Comparison of ENCODE assay signal across 1 cellular context in the genomic region with DNA sequence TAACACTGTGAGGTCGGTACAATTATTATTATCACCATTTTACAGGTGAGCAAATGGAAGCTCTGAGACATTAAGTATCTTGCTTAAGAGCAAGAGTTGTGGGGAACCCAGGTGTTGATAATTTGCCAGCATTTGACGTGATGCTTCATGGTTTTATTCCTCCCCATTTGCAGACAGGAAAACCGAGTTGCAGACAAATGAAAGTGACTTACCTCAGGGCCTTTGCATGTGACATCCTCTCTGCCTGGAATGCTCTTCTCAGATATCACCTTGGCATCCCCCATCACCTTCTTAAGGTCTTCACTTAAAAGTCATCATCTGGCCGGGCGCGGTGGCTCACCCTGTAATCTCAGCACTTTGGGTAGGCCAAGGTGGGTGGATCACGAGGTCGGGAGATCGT.
TF ChIP-seq lines count a peak whose summit lies in the region.

No MANE protein-coding gene starts in this region.

TF ChIP-seq in K562, 482 proteins besides CTCF, POLR2A, EP300 and RAD21 (continued from another document):
- TF ChIP-seq RBM25 (IDR thresholded peaks at IDR 0.05; ENCODE audit: low read depth, low read length, severe bottlenecking) (peak; percentile 65), ZNF431 (CRISPR knock-in tag; IDR thresholded peaks at IDR 0.05) (no peak)
